26 cellular contexts compared by ENCODE assay signal in the genomic region with DNA sequence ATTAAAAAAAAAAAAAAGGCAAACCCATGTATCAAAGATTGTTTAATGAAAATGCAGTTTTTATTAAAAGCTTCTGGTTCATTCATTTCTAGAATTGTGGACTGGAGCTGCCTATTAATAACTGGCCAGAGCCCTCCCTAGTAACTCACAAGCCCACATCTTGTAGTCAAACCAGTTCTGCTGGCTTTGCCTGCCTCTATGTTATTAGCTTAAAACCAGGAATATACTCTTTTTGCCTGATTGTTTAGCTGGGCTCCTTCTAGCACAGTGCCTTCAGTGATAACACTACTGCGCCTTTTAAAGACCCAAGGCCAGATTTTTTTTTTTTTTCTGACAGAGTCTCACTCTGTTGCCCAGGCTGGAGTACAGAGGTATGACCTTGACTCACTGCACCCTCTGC. TPM values are rescaled to one million over a fixed set of nuclear protein-coding genes. Genes with fewer than 3 reads are reported as not detected.
DNase-seq lines count a peak whose midpoint lies in the region; ATAC-seq and TF ChIP-seq lines count a peak whose summit lies in the region.
"Had no signal": no experiment of that assay in that cellular context is flagged by ENCODE, and none has a peak within 500 bp of the region (broad histone marks: within the 10 kb centered on the region; RNA-seq: fewer than 3 reads in every experiment).

No MANE protein-coding gene starts in this region.

- H3K9me3 ChIP-seq in body of pancreas (no peaks in the 10 kb centered on the region), left lung (no peaks in the 10 kb centered on the region), osteoblast (ENCODE audit: low read depth, low read length) (no peaks in the 10 kb centered on the region), HAP-1 (no peaks in the 10 kb centered on the region)
- H3K9me3 ChIP-seq: BLaER1, breast epithelium, colonic mucosa, SK-N-SH, uterus had no signal

- TF ChIP-seq POLR2A in body of pancreas (IDR thresholded peaks at IDR 0.05) = no peak

- H3K4me1 ChIP-seq in body of pancreas (peaks cover 28% of the 10 kb centered on the region), left lung (peaks cover 0 to 36% of the 10 kb centered on the region in 2 donors), osteoblast (ENCODE audit: insufficient read depth, low read length) (peaks cover 16% of the 10 kb centered on the region), HAP-1 (peaks cover 29% of the 10 kb centered on the region)
- H3K4me1 ChIP-seq: breast epithelium, uterus had no signal

- DNase-seq in natural killer cell (no peak), body of pancreas (peak in 3 of 4 donors; percentile 51 to 67 (median 55)), left lung (no peak), osteoblast (ENCODE audit: insufficient read length, low spot score, missing footprints) (no peak), NCI-H526 (lab: John Stamatoyannopoulos, UW) (no peak), T-helper 1 cell (no peak), HAP-1 (ENCODE audit: low spot score in 2 of 2) (no peak)
- DNase-seq in natural killer cell treated with Interleukin-12 subunit alpha and Interleukin-12 subunit beta and Interleukin-15 and Interleukin-18, amount 100 ng/mL, for 72 hours (ENCODE audit: low spot score) = no peak
- DNase-seq: activated CD4-positive, alpha-beta T cell treated with anti-CD3 and anti-CD28 coated beads for 48 hours; activated naive CD4-positive, alpha-beta T cell; activated T-cell treated with anti-CD3 and anti-CD28 coated beads, Interleukin-2, amount 50 U/mL, for 4 hours; amniotic stem cell; DMS 273 treated with DMSO at 0.1 percent for 48 hours; endodermal cell; NCI-H69; RPMI8226; SK-N-SH; substantia nigra; T-helper 2 cell; uterus had no signal

- WGBS in body of pancreas, 2 donors = 5 to 29% methylated on average over 1 of the region's 1 CpG

- no peaks in the 10 kb centered on the region for H3K9me3 Mint-ChIP-seq in natural killer cell
- H3K9me3 Mint-ChIP-seq in natural killer cell treated with Interleukin-12 subunit alpha and Interleukin-12 subunit beta and Interleukin-15 and Interleukin-18, amount 100 ng/mL, for 72 hours = no peaks in the 10 kb centered on the region
- H3K9me3 Mint-ChIP-seq: activated T-cell treated with anti-CD3 and anti-CD28 coated beads, Interleukin-2, amount 50 U/mL, for 4 hours; endodermal cell had no signal

- H3K27me3 ChIP-seq in body of pancreas (no peaks in the 10 kb centered on the region), left lung (no peaks in the 10 kb centered on the region), osteoblast (ENCODE audit: insufficient read depth, low read length) (no peaks in the 10 kb centered on the region), HAP-1 (ENCODE audit: low read depth) (no peaks in the 10 kb centered on the region)
- H3K27me3 ChIP-seq: BLaER1, breast epithelium, colonic mucosa, uterus had no signal

- H3K36me3 ChIP-seq in body of pancreas (replicated peaks in 1 of 2; ENCODE audit: insufficient read depth in 1 of 2, low read depth in 2 of 2) (peaks cover 6 to 28% of the 10 kb centered on the region in 2 donors), left lung (peaks cover 2 to 100% of the 10 kb centered on the region in 2 donors), osteoblast (ENCODE audit: insufficient read depth, low read length) (peaks cover 80% of the 10 kb centered on the region), HAP-1 (replicated peaks) (peaks cover 67% of the 10 kb centered on the region)
- H3K36me3 ChIP-seq: breast epithelium, uterus had no signal

- H3K36me3 Mint-ChIP-seq in natural killer cell = peaks cover 41% of the 10 kb centered on the region
- peaks cover 28% of the 10 kb centered on the region for H3K36me3 Mint-ChIP-seq in natural killer cell treated with Interleukin-12 subunit alpha and Interleukin-12 subunit beta and Interleukin-15 and Interleukin-18, amount 100 ng/mL, for 72 hours

- no peaks in the 10 kb centered on the region for H3K27me3 Mint-ChIP-seq in natural killer cell (ENCODE audit: low read depth in 2 of 2)
- no peaks in the 10 kb centered on the region for H3K27me3 Mint-ChIP-seq in natural killer cell treated with Interleukin-12 subunit alpha and Interleukin-12 subunit beta and Interleukin-15 and Interleukin-18, amount 100 ng/mL, for 72 hours

- no peak overlapping the region for H3K4me2 ChIP-seq in osteoblast (ENCODE audit: insufficient read depth, low read length)
- H3K4me2 ChIP-seq: BLaER1, SK-N-SH had no signal

- H3K79me2 ChIP-seq in osteoblast (ENCODE audit: insufficient read depth, low read length) = peaks cover 20% of the 10 kb centered on the region

- in situ Hi-C loops in HAP-1 (cut with MboI; ENCODE audit: low sequenced_read_pairs) = no loop called here

- H3K27ac Mint-ChIP-seq in natural killer cell = peak overlapping the region; percentile 85 to 87
- H3K27ac Mint-ChIP-seq in natural killer cell treated with Interleukin-12 subunit alpha and Interleukin-12 subunit beta and Interleukin-15 and Interleukin-18, amount 100 ng/mL, for 72 hours = no peak overlapping the region

- H3K4me1 Mint-ChIP-seq in natural killer cell = peaks cover 39 to 43% of the 10 kb centered on the region in 2 donors
- peaks cover 23 to 32% of the 10 kb centered on the region in 2 donors for H3K4me1 Mint-ChIP-seq in natural killer cell treated with Interleukin-12 subunit alpha and Interleukin-12 subunit beta and Interleukin-15 and Interleukin-18, amount 100 ng/mL, for 72 hours (ENCODE audit: low read depth in 2 of 2)

- no peaks in the 10 kb centered on the region for H4K20me1 ChIP-seq in osteoblast (ENCODE audit: insufficient read depth, low read length)

- H3K4me3 ChIP-seq in body of pancreas = no peak overlapping the region
- H3K4me3 ChIP-seq in left lung = no peak overlapping the region
- H3K4me3 ChIP-seq in osteoblast (ENCODE audit: insufficient read depth, low read length) = no peak overlapping the region
- no peak overlapping the region for H3K4me3 ChIP-seq in HAP-1
- H3K4me3 ChIP-seq: BLaER1, breast epithelium, colonic mucosa, uterus had no signal

- H3K27ac ChIP-seq in body of pancreas (peak overlapping the region in 2 of 4 donors; percentile 31 to 38), left lung (no peak overlapping the region), osteoblast (ENCODE audit: low read depth, low read length) (no peak overlapping the region)
- H3K27ac ChIP-seq: BLaER1, colonic mucosa had no signal

- no peak for TF ChIP-seq CTCF in natural killer cell (IDR thresholded peaks at IDR 0.05)
- TF ChIP-seq CTCF in body of pancreas (IDR thresholded peaks at IDR 0.05) = no peak
- TF ChIP-seq CTCF in left lung (IDR thresholded peaks at IDR 0.05) = no peak
- no peak for TF ChIP-seq CTCF in osteoblast (IDR thresholded peaks at IDR 0.05; ENCODE audit: extremely low read depth, low read depth, low read length)

- H2AFZ ChIP-seq in osteoblast (ENCODE audit: low read length) = no peak overlapping the region

- intact Hi-C loops in natural killer cell (cut with micrococcal nuclease) = no loop called here
- intact Hi-C loops in body of pancreas (cut with DNase I) = no loop called here
- intact Hi-C loops in left lung (cut with DNase I) = no loop called here

- ATAC-seq in natural killer cell (no peak), body of pancreas (peak; percentile 40), left lung (peak; percentile 77)
- no peak for ATAC-seq in natural killer cell treated with Interleukin-12 subunit alpha and Interleukin-12 subunit beta and Interleukin-15 and Interleukin-18, amount 100 ng/mL, for 72 hours
- ATAC-seq: activated T-cell treated with anti-CD3 and anti-CD28 coated beads, Interleukin-2, amount 50 U/mL, for 4 hours had no signal

- H3K4me3 Mint-ChIP-seq in natural killer cell = no peak overlapping the region
- H3K4me3 Mint-ChIP-seq in natural killer cell treated with Interleukin-12 subunit alpha and Interleukin-12 subunit beta and Interleukin-15 and Interleukin-18, amount 100 ng/mL, for 72 hours = no peak overlapping the region
- H3K4me3 Mint-ChIP-seq: activated T-cell treated with anti-CD3 and anti-CD28 coated beads, Interleukin-2, amount 50 U/mL, for 4 hours; endodermal cell had no signal

RNA-seq across cellular contexts. Expression of a gene that starts 26.0 kb away (rescaled TPM):
- total RNA-seq in natural killer cell (not detected), body of pancreas (not detected), left lung (not detected), osteoblast (not detected in 2 replicates)
- total RNA-seq in natural killer cell treated with Interleukin-12 subunit alpha and Interleukin-12 subunit beta and Interleukin-15 and Interleukin-18, amount 100 ng/mL, for 72 hours = not detected
- total RNA-seq: activated CD8-positive, alpha-beta memory T cell treated with anti-CD3 and anti-CD28 coated beads for 36 hours; activated T-cell treated with anti-CD3 and anti-CD28 coated beads, Interleukin-2, amount 50 U/mL, for 4 hours; breast epithelium; colonic mucosa; fibroblast of lung; kidney epithelial cell had no signal

RNA-seq across cellular contexts. Expression of a gene that starts 33.4 kb away (rescaled TPM):
- total RNA-seq in natural killer cell = 100 to 1,000 TPM; 195 to 231 (median 213) TPM
- total RNA-seq in natural killer cell treated with Interleukin-12 subunit alpha and Interleukin-12 subunit beta and Interleukin-15 and Interleukin-18, amount 100 ng/mL, for 72 hours = 10 to 100 TPM; 75.8 to 98.5 TPM
- 10 to 100 TPM in 1 of 2 donors, 1 to 10 TPM in 1; 7.3 to 16.5 TPM for total RNA-seq in body of pancreas
- total RNA-seq in left lung = 10 to 100 TPM; 51.3 to 55.4 TPM
- total RNA-seq in osteoblast = 50.7 and 51.4 TPM in 2 replicates

RNA-seq across cellular contexts. Expression of a gene that starts 58.0 kb away (rescaled TPM):
- 10 to 100 TPM; 55.2 to 88.4 (median 79.2) TPM for total RNA-seq in natural killer cell
- 10 to 100 TPM; 22.4 to 36.4 TPM for total RNA-seq in natural killer cell treated with Interleukin-12 subunit alpha and Interleukin-12 subunit beta and Interleukin-15 and Interleukin-18, amount 100 ng/mL, for 72 hours
- 10 to 100 TPM in 1 of 2 donors, 1 to 10 TPM in 1; 4.3 to 11.7 TPM for total RNA-seq in body of pancreas
- 10 to 100 TPM; 11.9 to 13.4 TPM for total RNA-seq in left lung
- total RNA-seq in osteoblast = 5.3 and 8.7 TPM in 2 replicates

Comparison
In these comparisons a context has a peak if more than half of its experiments do, and no peak if none do; other contexts are left out.
1. H3K27ac Mint-ChIP-seq: peak in natural killer cell (2 of 2); none in natural killer cell treated with Interleukin-12 subunit alpha and Interleukin-12 subunit beta and Interleukin-15 and Interleukin-18, amount 100 ng/mL, for 72 hours (0 of 2).
2. ATAC-seq: peak in body of pancreas (single experiment) and left lung (single experiment); none in natural killer cell (0 of 3) and natural killer cell treated with Interleukin-12 subunit alpha and Interleukin-12 subunit beta and Interleukin-15 and Interleukin-18, amount 100 ng/mL, for 72 hours (0 of 2).
3. DNase-seq: peak in body of pancreas (3 of 4); none in natural killer cell (single experiment), natural killer cell treated with Interleukin-12 subunit alpha and Interleukin-12 subunit beta and Interleukin-15 and Interleukin-18, amount 100 ng/mL, for 72 hours (single experiment), left lung (0 of 2), osteoblast (single experiment), NCI-H526 (0 of 2), T-helper 1 cell (0 of 5) and HAP-1 (0 of 2).